33 cellular contexts compared by ENCODE assay signal in genomic region chr13:42780044-42780443, GRCh38. TPM values are rescaled to one million over a fixed set of nuclear protein-coding genes. Genes with fewer than 3 reads are reported as not detected.
"Had no signal": no experiment of that assay in that cellular context is flagged by ENCODE, and none has a peak within 500 bp of the region (broad histone marks: within the 10 kb centered on the region; RNA-seq: fewer than 3 reads in every experiment).

No MANE protein-coding gene starts in this region.

- H3K27me3 Mint-ChIP-seq: brain had no signal

- H3K4me1 Mint-ChIP-seq: activated CD4-positive, alpha-beta T cell treated with anti-CD3 and anti-CD28 coated beads for 36 hours; activated CD4-positive, alpha-beta T cell treated with anti-CD3 and anti-CD28 coated beads, Interleukin-2, amount 10 ng/mL, durations not matched to agents 24 days and 14 days; activated CD8-positive, alpha-beta memory T cell treated with anti-CD3 and anti-CD28 coated beads, Interleukin-2, amount 10 ng/mL, durations not matched to agents 7 days and 5 days; activated naive CD4-positive, alpha-beta T cell treated with anti-CD3 and anti-CD28 coated beads, Interleukin-2, amount 50 U/mL, for 24 hours; activated naive CD8-positive, alpha-beta T cell treated with anti-CD3 and anti-CD28 coated beads for 36 hours; activated naive CD8-positive, alpha-beta T cell treated with anti-CD3 and anti-CD28 coated beads, Interleukin-2, amount 50 U/mL, for 24 hours; central memory CD8-positive, alpha-beta T cell had no signal

- H3K27ac Mint-ChIP-seq: activated CD4-positive, alpha-beta memory T cell treated with anti-CD3 and anti-CD28 coated beads for 36 hours; activated CD4-positive, alpha-beta T cell treated with anti-CD3 and anti-CD28 coated beads for 36 hours; activated CD4-positive, alpha-beta T cell treated with anti-CD3 and anti-CD28 coated beads, Interleukin-2, amount 10 ng/mL, durations not matched to agents 24 days and 14 days; activated CD8-positive, alpha-beta memory T cell treated with anti-CD3 and anti-CD28 coated beads, Interleukin-2, amount 10 ng/mL, durations not matched to agents 7 days and 5 days; activated CD8-positive, alpha-beta T cell treated with anti-CD3 and anti-CD28 coated beads, Interleukin-2, amount 10 ng/mL, durations not matched to agents 7 days and 5 days; activated naive CD4-positive, alpha-beta T cell treated with anti-CD3 and anti-CD28 coated beads for 36 hours; activated naive CD4-positive, alpha-beta T cell treated with anti-CD3 and anti-CD28 coated beads, Interleukin-2, amount 50 U/mL, for 24 hours; activated naive CD8-positive, alpha-beta T cell treated with anti-CD3 and anti-CD28 coated beads for 36 hours; activated naive CD8-positive, alpha-beta T cell treated with anti-CD3 and anti-CD28 coated beads, Interleukin-2, amount 50 U/mL, for 24 hours; activated T-helper 1 cell treated with anti-CD3 and anti-CD28 coated beads, Interleukin-12 subunit alpha, Interleukin-12 subunit beta, Interleukin-2, Interleukin-4 antibody, amounts not matched to agents 30 ng/mL and 10 ng/mL and 1 ng/mL, durations not matched to agents 14 hours and 24 hours and 36 hours; activated T-helper 2 cell treated with anti-CD3 and anti-CD28 coated beads, Interferon-gamma antibody, Interleukin-2, Interleukin-4, amounts not matched to agents 10 μg/mL and 5 μg/mL and 100 μg/mL, durations not matched to agents 14 hours and 24 hours and 36 hours; brain; effector memory CD8-positive, alpha-beta T cell had no signal

- H3K4me1 ChIP-seq: ascending aorta, breast epithelium, esophagus muscularis mucosa, foreskin keratinocyte, gastrocnemius medialis had no signal

- H3K36me3 ChIP-seq: ascending aorta, breast epithelium, cardiac muscle cell, esophagus muscularis mucosa, gastrocnemius medialis had no signal

- H3K4me3 ChIP-seq: ascending aorta, breast epithelium, cardiac muscle cell, esophagus muscularis mucosa, gastrocnemius medialis had no signal

- H3K9me3 ChIP-seq: ascending aorta, breast epithelium, esophagus muscularis mucosa, gastrocnemius medialis had no signal

- H3K36me3 Mint-ChIP-seq: activated CD4-positive, alpha-beta memory T cell treated with anti-CD3 and anti-CD28 coated beads for 36 hours; activated CD8-positive, alpha-beta memory T cell treated with anti-CD3 and anti-CD28 coated beads, Interleukin-2, amount 10 ng/mL, durations not matched to agents 7 days and 5 days; activated naive CD4-positive, alpha-beta T cell treated with anti-CD3 and anti-CD28 coated beads, Interleukin-2, amount 50 U/mL, for 24 hours; activated naive CD8-positive, alpha-beta T cell treated with anti-CD3 and anti-CD28 coated beads for 36 hours; brain had no signal

- H3K27ac ChIP-seq: ascending aorta, breast epithelium, cardiac muscle cell, esophagus muscularis mucosa, foreskin keratinocyte, gastrocnemius medialis had no signal

- H3K4me3 Mint-ChIP-seq: activated CD4-positive, alpha-beta memory T cell treated with anti-CD3 and anti-CD28 coated beads for 36 hours; activated CD4-positive, alpha-beta T cell treated with anti-CD3 and anti-CD28 coated beads for 36 hours; activated CD4-positive, alpha-beta T cell treated with anti-CD3 and anti-CD28 coated beads, Interleukin-2, amount 10 ng/mL, durations not matched to agents 24 days and 14 days; activated CD8-positive, alpha-beta memory T cell treated with anti-CD3 and anti-CD28 coated beads, Interleukin-2, amount 10 ng/mL, durations not matched to agents 7 days and 5 days; activated CD8-positive, alpha-beta T cell treated with anti-CD3 and anti-CD28 coated beads, Interleukin-2, amount 10 ng/mL, durations not matched to agents 7 days and 5 days; activated naive CD4-positive, alpha-beta T cell treated with anti-CD3 and anti-CD28 coated beads for 36 hours; activated naive CD4-positive, alpha-beta T cell treated with anti-CD3 and anti-CD28 coated beads, Interleukin-2, amount 50 U/mL, for 24 hours; activated naive CD8-positive, alpha-beta T cell treated with anti-CD3 and anti-CD28 coated beads for 36 hours; activated naive CD8-positive, alpha-beta T cell treated with anti-CD3 and anti-CD28 coated beads, Interleukin-2, amount 50 U/mL, for 24 hours; activated T-helper 1 cell treated with anti-CD3 and anti-CD28 coated beads, Interleukin-12 subunit alpha, Interleukin-12 subunit beta, Interleukin-2, Interleukin-4 antibody, amounts not matched to agents 30 ng/mL and 10 ng/mL and 1 ng/mL, durations not matched to agents 14 hours and 24 hours and 36 hours; brain; central memory CD8-positive, alpha-beta T cell; effector memory CD8-positive, alpha-beta T cell had no signal

- ATAC-seq: activated CD4-positive, alpha-beta T cell treated with anti-CD3 and anti-CD28 coated beads for 36 hours; activated CD8-positive, alpha-beta memory T cell treated with anti-CD3 and anti-CD28 coated beads, Interleukin-2, amount 10 ng/mL, durations not matched to agents 7 days and 5 days; activated CD8-positive, alpha-beta T cell treated with anti-CD3 and anti-CD28 coated beads, Interleukin-2, amount 10 ng/mL, durations not matched to agents 7 days and 5 days; activated naive CD8-positive, alpha-beta T cell treated with anti-CD3 and anti-CD28 coated beads, Interleukin-2, amount 50 U/mL, for 24 hours; effector memory CD8-positive, alpha-beta T cell; foreskin keratinocyte; gastrocnemius medialis had no signal

- H3K27me3 ChIP-seq: ascending aorta, breast epithelium, cardiac muscle cell, esophagus muscularis mucosa, gastrocnemius medialis had no signal

- DNase-seq: activated CD4-positive, alpha-beta memory T cell treated with anti-CD3 and anti-CD28 coated beads for 36 hours; activated CD4-positive, alpha-beta T cell treated with anti-CD3 and anti-CD28 coated beads for 36 hours; activated CD4-positive, alpha-beta T cell treated with anti-CD3 and anti-CD28 coated beads, Interleukin-2, amount 10 ng/mL, durations not matched to agents 24 days and 14 days; activated CD4-positive, CD25-positive, alpha-beta regulatory T cell; activated CD4-positive, CD25-positive, alpha-beta regulatory T cell treated with anti-CD3 and anti-CD28 coated beads, Interleukin-2, amount 50 U/mL, for 72 hours; activated CD8-positive, alpha-beta memory T cell treated with anti-CD3 and anti-CD28 coated beads, Interleukin-2, amount 10 ng/mL, durations not matched to agents 7 days and 5 days; activated CD8-positive, alpha-beta memory T cell treated with anti-CD3 and anti-CD28 coated beads, Interleukin-2, amount 50 U/mL, for 4 hours; activated CD8-positive, alpha-beta T cell treated with anti-CD3 and anti-CD28 coated beads, Interleukin-2, amount 10 ng/mL, durations not matched to agents 7 days and 5 days; activated effector memory CD4-positive, alpha-beta T cell treated with anti-CD3 and anti-CD28 coated beads, Interleukin-2, amount 50 U/mL, for 16 hours; activated naive CD4-positive, alpha-beta T cell treated with anti-CD3 and anti-CD28 coated beads for 36 hours; activated naive CD8-positive, alpha-beta T cell treated with anti-CD3 and anti-CD28 coated beads for 36 hours; activated naive CD8-positive, alpha-beta T cell treated with anti-CD3 and anti-CD28 coated beads, Interleukin-2, amount 50 U/mL, for 24 hours; activated T-cell treated with anti-CD3 and anti-CD28 coated beads, Interleukin-2, amount 50 U/mL, for 1 hour; activated T-cell treated with anti-CD3 and anti-CD28 coated beads, Interleukin-2, amount 50 U/mL, for 48 hours; cortex of kidney; dermis blood vessel endothelial cell; effector CD4-positive, alpha-beta T cell; effector memory CD8-positive, alpha-beta T cell; erythroblast; foreskin keratinocyte; gastrocnemius medialis; T-helper 2 cell had no signal

- H3K9me3 Mint-ChIP-seq: activated CD4-positive, alpha-beta memory T cell treated with anti-CD3 and anti-CD28 coated beads for 36 hours; activated naive CD4-positive, alpha-beta T cell treated with anti-CD3 and anti-CD28 coated beads for 36 hours; activated naive CD4-positive, alpha-beta T cell treated with anti-CD3 and anti-CD28 coated beads, Interleukin-2, amount 50 U/mL, for 24 hours; activated naive CD8-positive, alpha-beta T cell treated with anti-CD3 and anti-CD28 coated beads for 36 hours; activated naive CD8-positive, alpha-beta T cell treated with anti-CD3 and anti-CD28 coated beads, Interleukin-2, amount 50 U/mL, for 24 hours; activated T-helper 1 cell treated with anti-CD3 and anti-CD28 coated beads, Interleukin-12 subunit alpha, Interleukin-12 subunit beta, Interleukin-2, Interleukin-4 antibody, amounts not matched to agents 30 ng/mL and 10 ng/mL and 1 ng/mL, durations not matched to agents 14 hours and 24 hours and 36 hours; activated T-helper 2 cell treated with anti-CD3 and anti-CD28 coated beads, Interferon-gamma antibody, Interleukin-2, Interleukin-4, amounts not matched to agents 10 μg/mL and 5 μg/mL and 100 μg/mL, durations not matched to agents 14 hours and 24 hours and 36 hours; central memory CD8-positive, alpha-beta T cell; effector memory CD8-positive, alpha-beta T cell had no signal

RNA-seq across cellular contexts. Expression of gene FAM216B, which starts 1.3 kb away (rescaled TPM):
- total RNA-seq: activated CD4-positive, alpha-beta memory T cell treated with anti-CD3 and anti-CD28 coated beads for 36 hours; activated CD4-positive, alpha-beta T cell treated with anti-CD3 and anti-CD28 coated beads for 36 hours; activated CD4-positive, alpha-beta T cell treated with anti-CD3 and anti-CD28 coated beads, Interleukin-2, amount 10 ng/mL, durations not matched to agents 24 days and 14 days; activated CD8-positive, alpha-beta memory T cell treated with anti-CD3 and anti-CD28 coated beads for 36 hours; activated CD8-positive, alpha-beta memory T cell treated with anti-CD3 and anti-CD28 coated beads, Interleukin-2, amount 10 ng/mL, durations not matched to agents 7 days and 5 days; activated CD8-positive, alpha-beta T cell treated with anti-CD3 and anti-CD28 coated beads, Interleukin-2, amount 10 ng/mL, durations not matched to agents 7 days and 5 days; activated naive CD4-positive, alpha-beta T cell treated with anti-CD3 and anti-CD28 coated beads for 36 hours; activated naive CD8-positive, alpha-beta T cell treated with anti-CD3 and anti-CD28 coated beads for 36 hours; activated T-helper 1 cell treated with anti-CD3 and anti-CD28 coated beads, Interleukin-12 subunit alpha, Interleukin-12 subunit beta, Interleukin-2, Interleukin-4 antibody, amounts not matched to agents 30 ng/mL and 10 ng/mL and 1 ng/mL, durations not matched to agents 14 hours and 24 hours and 36 hours; activated T-helper 2 cell treated with anti-CD3 and anti-CD28 coated beads, Interferon-gamma antibody, Interleukin-2, Interleukin-4, amounts not matched to agents 10 μg/mL and 5 μg/mL and 100 μg/mL, durations not matched to agents 14 hours and 24 hours and 36 hours; ascending aorta; breast epithelium; cardiac muscle cell; dermis blood vessel endothelial cell; esophagus muscularis mucosa; foreskin keratinocyte; gastrocnemius medialis; T-helper 1 cell treated with Interleukin-12 subunit alpha and Interleukin-12 subunit beta and Interleukin-4 antibody, amounts not matched to agents 30 ng/mL and 1 ng/mL, for 36 hours had no signal
